16 cellular contexts compared by ENCODE assay signal in the genomic region with DNA sequence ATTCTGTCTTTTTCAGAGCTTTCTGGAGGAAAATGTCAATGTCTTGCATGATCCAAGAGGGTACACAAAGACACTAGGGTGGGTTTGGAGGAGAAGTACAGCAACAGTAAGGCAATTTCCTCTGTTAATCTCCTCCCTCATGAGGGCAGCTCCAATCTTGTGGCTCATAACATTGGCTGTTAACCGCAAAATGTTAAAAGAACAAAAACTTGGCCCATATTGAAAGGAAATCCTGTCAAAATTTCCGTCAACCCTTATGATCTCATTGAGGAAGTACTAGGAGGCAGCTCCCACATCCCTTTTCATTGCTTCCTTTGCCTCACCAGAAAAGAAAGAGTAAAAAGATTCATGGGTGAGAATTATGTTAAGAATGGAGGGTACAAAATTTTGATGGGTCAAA. TPM values are rescaled to one million over a fixed set of nuclear protein-coding genes. Genes with fewer than 3 reads are reported as not detected.
DNase-seq lines count a peak whose midpoint lies in the region; ATAC-seq, FAIRE-seq and TF ChIP-seq lines count a peak whose summit lies in the region.
"Had no signal": no experiment of that assay in that cellular context is flagged by ENCODE, and none has a peak within 500 bp of the region (broad histone marks: within the 10 kb centered on the region; RNA-seq: fewer than 3 reads in every experiment).

No MANE protein-coding gene starts in this region.

- H3F3A ChIP-seq in GM23248 (ENCODE audit: insufficient read depth): no peaks in the 10 kb centered on the region

- H3K27ac ChIP-seq in GM23248: no peak overlapping the region
- no peak overlapping the region for H3K27ac ChIP-seq in pancreas
- H3K27ac ChIP-seq in RWPE1: no peak overlapping the region

- FAIRE-seq in pancreas (lab: Jason Lieb, UNC): no peak
- FAIRE-seq: G401.6 had no signal

- no peaks in the 10 kb centered on the region for H3K36me3 ChIP-seq in GM23248 (ENCODE audit: low read depth)
- no peaks in the 10 kb centered on the region for H3K36me3 ChIP-seq in pancreas
- H3K36me3 ChIP-seq: BE2C had no signal

- CTCF ChIA-PET in RWPE1 (lab: Yijun Ruan, JAX): no interaction called here

- no peaks in the 10 kb centered on the region for H3K79me2 ChIP-seq in GM23248 (ENCODE audit: insufficient read depth)

- no peaks in the 10 kb centered on the region for H3K9me2 ChIP-seq in GM23248 (ENCODE audit: insufficient read depth)

- H3K4me1 ChIP-seq in GM23248 (ENCODE audit: insufficient read depth) (peaks cover 4% of the 10 kb centered on the region; the same call in 1 of the 2 replicates), pancreas (peaks cover 0 to 9% (median 0%) of the 10 kb centered on the region in 3 donors)
- H3K4me1 ChIP-seq: BE2C had no signal

- in situ Hi-C loops in GM23248 (cut with MboI): no loop called here

- 1 to 8% methylated on average over 2 of the region's 2 CpGs for WGBS in GM23248 (ENCODE audit: low coverage in 1 of 2, low lambda C conversion rate in 2 of 2, missing lambda C conversion rate in 2 of 2), 2 experiments
- WGBS in pancreas, 2 donors: 75 to 78% methylated on average over 2 of the region's 2 CpGs

- H3K9ac ChIP-seq in GM23248: no peak overlapping the region

- POLR2A ChIA-PET in RWPE1 (lab: Yijun Ruan, JAX; ENCODE audit: low non-redundant PET): no interaction called here

- TF ChIP-seq CTCF in pancreas (IDR thresholded peaks at IDR 0.05) (no peak), RWPE1 (conservative IDR thresholded peaks at IDR 0.05; ENCODE audit: low read depth) (no peak)

- no peak overlapping the region for H2AFZ ChIP-seq in GM23248

- H3K4me3 ChIP-seq in GM23248: no peak overlapping the region
- no peak overlapping the region for H3K4me3 ChIP-seq in pancreas

- H3K9me3 ChIP-seq in GM23248 (ENCODE audit: low read depth): no peaks in the 10 kb centered on the region
- no peaks in the 10 kb centered on the region for H3K9me3 ChIP-seq in pancreas
- H3K9me3 ChIP-seq: BE2C had no signal

- ATAC-seq in esophagus mucosa: peak; percentile 51
- ATAC-seq in pancreas: peak in 3 of 4 donors; percentile 5 to 47 (median 15)
- no peak for ATAC-seq in GM18520 (IDR thresholded peaks at IDR 0.05; ENCODE audit: unreplicated experiment)
- ATAC-seq: WTC11 had no signal

- H4K20me1 ChIP-seq in GM23248 (ENCODE audit: insufficient read depth): no peaks in the 10 kb centered on the region

- intact Hi-C loops in pancreas (cut with DNase I): no loop called here

- H3K4me2 ChIP-seq in GM23248 (ENCODE audit: unreplicated experiment): no peak overlapping the region

- H3K27me3 ChIP-seq in GM23248 (replicated peaks; ENCODE audit: insufficient read depth) (no peaks in the 10 kb centered on the region), pancreas (no peaks in the 10 kb centered on the region)
- H3K27me3 ChIP-seq: BE2C had no signal

- DNase-seq in GM23248: peak; percentile 50
- DNase-seq in RPMI7951 (ENCODE audit: low read depth): peak; percentile 23
- no peak for DNase-seq in pancreas
- DNase-seq in RWPE1 (ENCODE audit: low spot score): no peak
- no peak for DNase-seq in HUDEP-2 (lab: John Stamatoyannopoulos, UW; ENCODE audit: unreplicated experiment in 76 of 76)
- no peak for DNase-seq in NCI-H524 treated with DMSO at 0.1 percent for 48 hours (lab: John Stamatoyannopoulos, UW)
- DNase-seq: BE2C, kidney glomerular epithelial cell, SHP77 had no signal

RNA-seq across cellular contexts. Expression of a gene that starts 11.6 kb away (rescaled TPM):
- total RNA-seq in GM23248 (2014; rRNA removed; shearing (Covaris generic)): not detected in 2 replicates
- polyA plus RNA-seq in GM23248 (2016; fragmentation: Nextera tagmentation; extraction: Ambion mirVana): not detected in 2 replicates
- 0.24 and 1.4 TPM in 2 replicates for total RNA-seq in RPMI7951 (2014; rRNA removed; shearing (Covaris generic))
- total RNA-seq in esophagus mucosa: 0.36 TPM
- under 1 TPM in 4 of 6 donors, not detected in 2; 0.18 to 0.56 (median 0.31) TPM for total RNA-seq in pancreas
- polyA plus RNA-seq in pancreas: 1 to 10 TPM in 1 of 2 donors, under 1 TPM in 1; 0.61 to 2.3 TPM
- total RNA-seq: fibroblast of lung, MCF 10A, NCI-H460 had no signal
- polyA plus RNA-seq: fibroblast of lung had no signal

Comparison
In these comparisons a context has a peak if more than half of its experiments do, and no peak if none do; other contexts are left out.
1. DNase-seq: peak in GM23248 (single experiment) and RPMI7951 (single experiment); none in pancreas (0 of 6), RWPE1 (single experiment), HUDEP-2 (0 of 76) and NCI-H524 treated with DMSO at 0.1 percent for 48 hours (single experiment).